Comparison of ENCODE assay signal across 1 cellular context in the genomic region with DNA sequence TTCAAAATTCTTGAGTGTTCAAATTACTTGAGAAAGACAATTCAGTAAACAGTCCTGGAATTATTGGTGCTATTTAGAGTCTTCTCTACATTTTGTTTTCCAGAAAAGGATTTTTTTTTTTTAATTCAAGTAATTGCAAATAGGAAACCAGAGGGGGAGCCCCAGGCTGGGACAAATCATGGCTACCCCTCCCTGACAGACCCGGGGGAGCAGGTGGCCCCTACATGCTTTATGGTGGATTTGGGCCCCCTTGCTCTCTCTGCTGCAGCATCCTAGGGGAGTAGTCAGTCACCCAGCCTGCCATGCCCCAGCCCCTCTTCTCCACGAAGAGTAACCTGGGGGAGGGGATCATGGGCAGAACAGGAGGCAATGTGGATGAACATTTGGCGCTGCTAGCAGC.
TF ChIP-seq lines count a peak whose summit lies in the region.

No MANE protein-coding gene starts in this region.

TF ChIP-seq in GM23338, 12 proteins besides CTCF, POLR2A, EP300 and RAD21:
- TF ChIP-seq, protein P1, sequence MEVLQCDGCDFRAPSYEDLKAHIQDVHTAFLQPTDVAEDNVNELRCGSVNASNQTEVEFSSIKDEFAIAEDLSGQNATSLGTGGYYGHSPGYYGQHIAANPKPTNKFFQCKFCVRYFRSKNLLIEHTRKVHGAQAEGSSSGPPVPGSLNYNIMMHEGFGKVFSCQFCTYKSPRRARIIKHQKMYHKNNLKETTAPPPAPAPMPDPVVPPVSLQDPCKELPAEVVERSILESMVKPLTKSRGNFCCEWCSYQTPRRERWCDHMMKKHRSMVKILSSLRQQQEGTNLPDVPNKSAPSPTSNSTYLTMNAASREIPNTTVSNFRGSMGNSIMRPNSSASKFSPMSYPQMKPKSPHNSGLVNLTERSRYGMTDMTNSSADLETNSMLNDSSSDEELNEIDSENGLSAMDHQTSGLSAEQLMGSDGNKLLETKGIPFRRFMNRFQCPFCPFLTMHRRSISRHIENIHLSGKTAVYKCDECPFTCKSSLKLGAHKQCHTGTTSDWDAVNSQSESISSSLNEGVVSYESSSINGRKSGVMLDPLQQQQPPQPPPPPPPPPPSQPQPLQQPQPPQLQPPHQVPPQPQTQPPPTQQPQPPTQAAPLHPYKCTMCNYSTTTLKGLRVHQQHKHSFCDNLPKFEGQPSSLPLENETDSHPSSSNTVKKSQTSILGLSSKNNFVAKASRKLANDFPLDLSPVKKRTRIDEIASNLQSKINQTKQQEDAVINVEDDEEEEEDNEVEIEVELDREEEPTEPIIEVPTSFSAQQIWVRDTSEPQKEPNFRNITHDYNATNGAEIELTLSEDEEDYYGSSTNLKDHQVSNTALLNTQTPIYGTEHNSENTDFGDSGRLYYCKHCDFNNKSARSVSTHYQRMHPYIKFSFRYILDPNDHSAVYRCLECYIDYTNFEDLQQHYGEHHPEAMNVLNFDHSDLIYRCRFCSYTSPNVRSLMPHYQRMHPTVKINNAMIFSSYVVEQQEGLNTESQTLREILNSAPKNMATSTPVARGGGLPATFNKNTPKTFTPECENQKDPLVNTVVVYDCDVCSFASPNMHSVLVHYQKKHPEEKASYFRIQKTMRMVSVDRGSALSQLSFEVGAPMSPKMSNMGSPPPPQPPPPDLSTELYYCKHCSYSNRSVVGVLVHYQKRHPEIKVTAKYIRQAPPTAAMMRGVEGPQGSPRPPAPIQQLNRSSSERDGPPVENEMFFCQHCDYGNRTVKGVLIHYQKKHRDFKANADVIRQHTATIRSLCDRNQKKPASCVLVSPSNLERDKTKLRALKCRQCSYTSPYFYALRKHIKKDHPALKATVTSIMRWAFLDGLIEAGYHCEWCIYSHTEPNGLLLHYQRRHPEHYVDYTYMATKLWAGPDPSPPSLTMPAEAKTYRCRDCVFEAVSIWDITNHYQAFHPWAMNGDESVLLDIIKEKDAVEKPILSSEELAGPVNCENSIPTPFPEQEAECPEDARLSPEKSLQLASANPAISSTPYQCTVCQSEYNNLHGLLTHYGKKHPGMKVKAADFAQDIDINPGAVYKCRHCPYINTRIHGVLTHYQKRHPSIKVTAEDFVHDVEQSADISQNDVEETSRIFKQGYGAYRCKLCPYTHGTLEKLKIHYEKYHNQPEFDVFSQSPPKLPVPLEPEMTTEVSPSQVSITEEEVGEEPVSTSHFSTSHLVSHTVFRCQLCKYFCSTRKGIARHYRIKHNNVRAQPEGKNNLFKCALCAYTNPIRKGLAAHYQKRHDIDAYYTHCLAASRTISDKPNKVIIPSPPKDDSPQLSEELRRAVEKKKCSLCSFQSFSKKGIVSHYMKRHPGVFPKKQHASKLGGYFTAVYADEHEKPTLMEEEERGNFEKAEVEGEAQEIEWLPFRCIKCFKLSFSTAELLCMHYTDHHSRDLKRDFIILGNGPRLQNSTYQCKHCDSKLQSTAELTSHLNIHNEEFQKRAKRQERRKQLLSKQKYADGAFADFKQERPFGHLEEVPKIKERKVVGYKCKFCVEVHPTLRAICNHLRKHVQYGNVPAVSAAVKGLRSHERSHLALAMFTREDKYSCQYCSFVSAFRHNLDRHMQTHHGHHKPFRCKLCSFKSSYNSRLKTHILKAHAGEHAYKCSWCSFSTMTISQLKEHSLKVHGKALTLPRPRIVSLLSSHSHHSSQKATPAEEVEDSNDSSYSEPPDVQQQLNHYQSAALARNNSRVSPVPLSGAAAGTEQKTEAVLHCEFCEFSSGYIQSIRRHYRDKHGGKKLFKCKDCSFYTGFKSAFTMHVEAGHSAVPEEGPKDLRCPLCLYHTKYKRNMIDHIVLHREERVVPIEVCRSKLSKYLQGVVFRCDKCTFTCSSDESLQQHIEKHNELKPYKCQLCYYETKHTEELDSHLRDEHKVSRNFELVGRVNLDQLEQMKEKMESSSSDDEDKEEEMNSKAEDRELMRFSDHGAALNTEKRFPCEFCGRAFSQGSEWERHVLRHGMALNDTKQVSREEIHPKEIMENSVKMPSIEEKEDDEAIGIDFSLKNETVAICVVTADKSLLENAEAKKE (CRISPR knock-in tag; IDR thresholded peaks at IDR 0.05) = no peak
- TF ChIP-seq NANOG (IDR thresholded peaks at IDR 0.05; ENCODE audit: borderline replicate concordance) = no peak
- no peak for TF ChIP-seq JUNB (IDR thresholded peaks at IDR 0.05; ENCODE audit: unreplicated experiment)
- no peak for TF ChIP-seq EZH2 (IDR thresholded peaks at IDR 0.05; ENCODE audit: low read depth, unreplicated experiment)
- no peak for TF ChIP-seq POLR2AphosphoS5 (IDR thresholded peaks at IDR 0.05; ENCODE audit: low read depth)
- TF ChIP-seq CREB1 (CRISPR knock-in tag; IDR thresholded peaks at IDR 0.05; ENCODE audit: low read depth) = no peak
- TF ChIP-seq ETS1 (IDR thresholded peaks at IDR 0.05) = no peak
- TF ChIP-seq ZNF114 (CRISPR knock-in tag; IDR thresholded peaks at IDR 0.05) = no peak
